Comparison of ENCODE assay signal across 16 cellular contexts in the genomic region with DNA sequence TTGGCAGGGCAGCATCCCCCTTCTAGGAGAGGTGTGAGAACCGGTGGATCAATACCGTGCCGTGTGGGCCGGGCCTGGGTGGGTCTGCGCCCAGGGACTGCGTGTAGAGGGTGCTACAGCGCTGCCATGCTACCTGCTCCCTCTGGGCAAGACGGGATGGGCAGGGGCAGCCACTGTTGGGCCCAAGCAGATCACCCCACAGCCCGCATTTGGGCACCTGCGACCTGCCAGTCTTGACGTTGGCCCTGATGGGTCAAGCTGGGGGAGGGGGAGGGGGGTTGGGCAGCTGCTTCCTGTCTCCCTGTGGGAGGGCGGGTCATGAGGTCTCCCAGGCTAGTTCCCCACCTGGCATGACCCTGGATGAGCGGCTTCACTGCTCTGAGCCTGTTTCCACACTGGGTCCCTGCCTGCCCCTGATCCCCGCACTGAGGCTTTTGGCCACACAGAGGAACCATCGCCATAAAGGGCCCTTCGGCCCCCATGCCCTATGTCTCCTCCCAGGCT. TPM values are rescaled to one million over a fixed set of nuclear protein-coding genes. Genes with fewer than 3 reads are reported as not detected.
DNase-seq lines count a peak whose midpoint lies in the region; ATAC-seq and TF ChIP-seq lines count a peak whose summit lies in the region.
"Had no signal": no experiment of that assay in that cellular context is flagged by ENCODE, and none has a peak within 500 bp of the region (broad histone marks: within the 10 kb centered on the region; RNA-seq: fewer than 3 reads in every experiment).

No MANE protein-coding gene starts in this region.

- H4K91ac ChIP-seq in H9 (ENCODE audit: insufficient read length, low read depth, low read length): no peak overlapping the region

- no peak overlapping the region for H3K18ac ChIP-seq in H9 (ENCODE audit: insufficient read length, low read depth, low read length)

- H3K4ac ChIP-seq in H9 (ENCODE audit: low read depth, low read length): no peak overlapping the region

- H3T11ph ChIP-seq in H9 (ENCODE audit: low read length): no peak overlapping the region

- peaks cover 4% of the 10 kb centered on the region for H3K27me3 Mint-ChIP-seq in H9 (ENCODE audit: low read depth)
- H3K27me3 Mint-ChIP-seq: CD4-positive, alpha-beta memory T cell; central memory CD8-positive, alpha-beta T cell; stimulated activated memory B cell treated with anti-CD40 and anti-IgM and Interleukin-4, amounts not matched to agents 10 μg/mL and 1 μg/mL and 100 μg/mL, for 72 hours had no signal

- no peak for DNase-seq in A673 (ENCODE audit: low spot score)
- DNase-seq in H9: peak; percentile 79
- DNase-seq in SJCRH30: no peak
- DNase-seq in iPS-NIHi11 (ENCODE audit: low spot score): peak; percentile 50
- no peak for DNase-seq in NCI-H128 (lab: John Stamatoyannopoulos, UW; ENCODE audit: unreplicated experiment)
- no peak for DNase-seq in uterus
- no peak for DNase-seq in anterior cingulate cortex (lab: John Stamatoyannopoulos, UW)

- no peaks in the 10 kb centered on the region for H3K79me1 ChIP-seq in H9 (ENCODE audit: insufficient read depth, low read depth, low read length, poor library complexity, severe bottlenecking)

- no peak overlapping the region for H2AK5ac ChIP-seq in H9 (ENCODE audit: insufficient read length, low read length)

- H2AFZ ChIP-seq in H9 (ENCODE audit: low read length): no peak overlapping the region

- H3K27ac Mint-ChIP-seq in H9: no peak overlapping the region
- H3K27ac Mint-ChIP-seq: activated CD8-positive, alpha-beta T cell treated with anti-CD3 and anti-CD28 coated beads, Interleukin-2, amount 10 ng/mL, durations not matched to agents 7 days and 5 days; activated naive CD4-positive, alpha-beta T cell treated with anti-CD3 and anti-CD28 coated beads for 36 hours; CD4-positive, alpha-beta memory T cell; stimulated activated memory B cell treated with anti-CD40 and anti-IgM and Interleukin-4, amounts not matched to agents 10 μg/mL and 1 μg/mL and 100 μg/mL, for 72 hours had no signal

- no peak overlapping the region for H4K5ac ChIP-seq in H9 (ENCODE audit: insufficient read length, low read depth, low read length)

- H3K9me3 ChIP-seq in A673 (ENCODE audit: low read depth, low read length, poor library complexity, severe bottlenecking) (no peaks in the 10 kb centered on the region), H9 (ENCODE audit: control insufficient read depth, low read depth, low read length) (no peaks in the 10 kb centered on the region), SJCRH30 (replicated peaks) (no peaks in the 10 kb centered on the region), uterus (no peaks in the 10 kb centered on the region)
- H3K9me3 ChIP-seq: thoracic aorta had no signal

- WGBS in H9 (ENCODE audit: extremely low coverage, insufficient read length, low lambda C conversion rate): no CpG with 5 or more reads among the region's 16 CpGs

- no peak overlapping the region for H2BK5ac ChIP-seq in H9 (ENCODE audit: insufficient read length, low read length)

- no TSS peak for BruUV-seq in A673 (replicated peaks; lab: Mats Ljungman, UMichigan)

- H3K27me3 ChIP-seq in A673 (replicated peaks; ENCODE audit: insufficient read depth, low read depth, low read length, poor library complexity) (no peaks in the 10 kb centered on the region), H9 (ENCODE audit: insufficient read depth, low read length) (no peaks in the 10 kb centered on the region), SJCRH30 (no peaks in the 10 kb centered on the region), uterus (no peaks in the 10 kb centered on the region)

- no peak for TF ChIP-seq POLR2A in uterus (IDR thresholded peaks at IDR 0.05)

- peak overlapping the region; percentile 2 for H3K4me2 ChIP-seq in H9 (ENCODE audit: insufficient read depth, insufficient read length, low read length)

- CTCF ChIA-PET in A673 (lab: Charles Lee): interaction anchor here (0.6 to 1.6 kb wide), 4 partner anchors 42 to 501 kb away, joined by 3 to 11 read pairs (median 6); no protein-coding TSS in a partner anchor

- H3K4me1 ChIP-seq in A673 (ENCODE audit: insufficient read depth, low read length, poor library complexity, severe bottlenecking) (peaks cover 24% of the 10 kb centered on the region), H9 (ENCODE audit: insufficient read depth, low read length) (peaks cover 3% of the 10 kb centered on the region; the same call in 1 of the 2 replicates), SJCRH30 (peaks cover 5% of the 10 kb centered on the region; the same call in 1 of the 2 replicates), uterus (peaks cover 0 to 20% of the 10 kb centered on the region in 2 donors)

- no peak overlapping the region for H4K8ac ChIP-seq in H9 (replicated peaks; ENCODE audit: insufficient read length, low read depth, low read length)

- ATAC-seq in GM18517 (IDR thresholded peaks at IDR 0.05; ENCODE audit: unreplicated experiment): no peak

- H3K36me3 ChIP-seq in A673 (ENCODE audit: insufficient read depth, low read length, poor library complexity, severe bottlenecking): no peaks in the 10 kb centered on the region
- H3K36me3 ChIP-seq in SJCRH30: peaks cover 3% of the 10 kb centered on the region; the same call in 1 of the 2 replicates
- no peaks in the 10 kb centered on the region for H3K36me3 ChIP-seq in uterus
- H3K36me3 ChIP-seq: thoracic aorta had no signal

- no peak overlapping the region for H3K9ac ChIP-seq in H9 (ENCODE audit: extremely low read depth, insufficient read length, low read length)

- POLR2A ChIA-PET in A673 (lab: Charles Lee; ENCODE audit: low non-redundant PET): interaction anchor here (0.6 kb wide), 1 partner anchor 43 kb away, joined by 3 read pairs; no protein-coding TSS in a partner anchor

- no peak overlapping the region for H2BK12ac ChIP-seq in H9 (ENCODE audit: insufficient read length, low read depth, low read length)

- no peak overlapping the region for H3K23ac ChIP-seq in H9 (ENCODE audit: insufficient read length, low read depth, low read length)

- H3K23me2 ChIP-seq in H9 (ENCODE audit: insufficient read length, low read depth, low read length, poor library complexity, severe bottlenecking): peaks cover 6% of the 10 kb centered on the region

- no peak overlapping the region for H2BK20ac ChIP-seq in H9 (ENCODE audit: low read depth, low read length, poor library complexity, severe bottlenecking)

- TF ChIP-seq CTCF in A673 (conservative IDR thresholded peaks at IDR 0.05; ENCODE audit: low read depth, low read length): no peak
- no peak for TF ChIP-seq CTCF in H9 (conservative IDR thresholded peaks at IDR 0.05)
- no peak for TF ChIP-seq CTCF in uterus (IDR thresholded peaks at IDR 0.05)

- H3K4me3 Mint-ChIP-seq in H9: peak overlapping the region; percentile 19 to 61; a peak in 3 of 5 replicates
- H3K4me3 Mint-ChIP-seq: activated CD8-positive, alpha-beta T cell treated with anti-CD3 and anti-CD28 coated beads, Interleukin-2, amount 10 ng/mL, durations not matched to agents 7 days and 5 days; activated naive CD4-positive, alpha-beta T cell treated with anti-CD3 and anti-CD28 coated beads for 36 hours; CD4-positive, alpha-beta memory T cell; central memory CD8-positive, alpha-beta T cell; naive thymus-derived CD8-positive, alpha-beta T cell; stimulated activated memory B cell treated with anti-CD40 and anti-IgM and Interleukin-4, amounts not matched to agents 10 μg/mL and 1 μg/mL and 100 μg/mL, for 72 hours had no signal

- H4K20me1 ChIP-seq in H9 (ENCODE audit: control insufficient read depth, insufficient read depth, insufficient read length): no peaks in the 10 kb centered on the region

- H2BK15ac ChIP-seq in H9 (ENCODE audit: low read depth, low read length): no peak overlapping the region

- peaks cover 2% of the 10 kb centered on the region; the same call in 1 of the 2 replicates for H3K79me2 ChIP-seq in H9 (ENCODE audit: insufficient read depth, low read length)

- H3K4me1 Mint-ChIP-seq in H9: peaks cover 42 to 50% of the 10 kb centered on the region in 2 experiments

- intact Hi-C loops in A673 (cut with micrococcal nuclease; ENCODE audit: unreplicated experiment) (loop anchor here (2.0 to 10.0 kb wide), 2 partner anchors 489 to 809 kb away; a partner anchor contains a TSS), uterus (cut with DNase I; ENCODE audit: low total_unique reads) (no loop called here)

- no peak overlapping the region for H3K56ac ChIP-seq in H9 (ENCODE audit: insufficient read length, low read depth, low read length)

- H3K27ac ChIP-seq in A673 (ENCODE audit: low read depth, low read length, poor library complexity, severe bottlenecking) (no peak overlapping the region), H9 (ENCODE audit: insufficient read length, low read depth, low read length) (no peak overlapping the region), SJCRH30 (no peak overlapping the region), uterus (no peak overlapping the region)
- H3K27ac ChIP-seq: thoracic aorta had no signal

- peaks cover 0 to 15% (median 13%) of the 10 kb centered on the region in 3 experiments; a peak in 4 of 7 replicates for H3K36me3 Mint-ChIP-seq in H9 (ENCODE audit: insufficient read depth in 1 of 3, low read depth in 3 of 3)

- H3K14ac ChIP-seq in H9 (ENCODE audit: insufficient read depth, low read length): 0 out of 2 replicates have a peak overlapping the region, but pooled peaks have one; percentile 5

- H3K4me3 ChIP-seq in A673 (ENCODE audit: low read depth, low read length, poor library complexity, severe bottlenecking) (peak overlapping the region; percentile 15), SJCRH30 (0 out of 2 replicates have a peak overlapping the region, but pooled peaks have one; percentile 46), uterus (no peak overlapping the region)
- H3K4me3 ChIP-seq: thoracic aorta had no signal

- H3K9me3 Mint-ChIP-seq in H9: no peaks in the 10 kb centered on the region; a peak in 1 of 5 replicates
- H3K9me3 Mint-ChIP-seq: activated naive CD4-positive, alpha-beta T cell treated with anti-CD3 and anti-CD28 coated beads for 36 hours; central memory CD8-positive, alpha-beta T cell; naive thymus-derived CD8-positive, alpha-beta T cell; stimulated activated memory B cell treated with anti-CD40 and anti-IgM and Interleukin-4, amounts not matched to agents 10 μg/mL and 1 μg/mL and 100 μg/mL, for 72 hours had no signal

- H2BK120ac ChIP-seq in H9 (ENCODE audit: low read depth, low read length, poor library complexity, severe bottlenecking): no peak overlapping the region

RNA-seq across cellular contexts. Expression of a gene that starts 2.8 kb away (rescaled TPM):
- 93.5 and 97.2 TPM in 2 replicates for total RNA-seq in A673 (2021)
- 65.0 and 72.2 TPM in 2 replicates for total RNA-seq in H9 (2021)
- total RNA-seq in SJCRH30 (2014; rRNA removed; shearing (Covaris generic)): 48.3 and 66.2 TPM in 2 replicates
- 100 to 1,000 TPM in 1 of 4 donors, 10 to 100 TPM in 3; 24.5 to 125 (median 50.7) TPM for total RNA-seq in uterus

RNA-seq across cellular contexts. Expression of a gene that starts 15.0 kb away (rescaled TPM):
- total RNA-seq in A673 (2021) (476 and 573 TPM in 2 replicates), H9 (2021) (455 TPM in 2 replicates), uterus (100 to 1,000 TPM; 105 to 351 (median 293) TPM)
- 190 and 238 TPM in 2 replicates for total RNA-seq in SJCRH30 (2014; rRNA removed; shearing (Covaris generic))

RNA-seq across cellular contexts. Expression of a gene that starts 33.3 kb away (rescaled TPM):
- total RNA-seq in A673 (2021): 47.1 and 55.1 TPM in 2 replicates
- total RNA-seq in H9 (2021): 32.6 and 34.7 TPM in 2 replicates
- total RNA-seq in SJCRH30 (2014; rRNA removed; shearing (Covaris generic)): 31.5 and 32.0 TPM in 2 replicates
- 10 to 100 TPM in 3 of 4 donors, 1 to 10 TPM in 1; 6.9 to 23.3 (median 20.6) TPM for total RNA-seq in uterus

RNA-seq across cellular contexts. Expression of a gene that starts 35.2 kb away (rescaled TPM):
- total RNA-seq in A673 (2021) (0.90 and 1.4 TPM in 2 replicates), H9 (2021) (0.50 and 0.53 TPM in 2 replicates), uterus (under 1 TPM in 2 of 4 donors, not detected in 2; under 0.01 to 0.15 TPM)
- 0.02 TPM in 1 of 2 replicates, not detected in the other for total RNA-seq in SJCRH30 (2014; rRNA removed; shearing (Covaris generic))
- total RNA-seq: SK-MEL-5 had no signal

Comparison
In these comparisons a context has a peak if more than half of its experiments do, and no peak if none do; other contexts are left out.
1. DNase-seq: peak in H9 (single experiment) and iPS-NIHi11 (single experiment); none in A673 (single experiment), SJCRH30 (0 of 2), NCI-H128 (single experiment), uterus (0 of 2) and anterior cingulate cortex (0 of 58).
2. H3K4me3 ChIP-seq: peak in A673 (single experiment) and SJCRH30 (single experiment); none in uterus (0 of 2).